Comparison of ENCODE assay signal across 9 cellular contexts in the genomic region with DNA sequence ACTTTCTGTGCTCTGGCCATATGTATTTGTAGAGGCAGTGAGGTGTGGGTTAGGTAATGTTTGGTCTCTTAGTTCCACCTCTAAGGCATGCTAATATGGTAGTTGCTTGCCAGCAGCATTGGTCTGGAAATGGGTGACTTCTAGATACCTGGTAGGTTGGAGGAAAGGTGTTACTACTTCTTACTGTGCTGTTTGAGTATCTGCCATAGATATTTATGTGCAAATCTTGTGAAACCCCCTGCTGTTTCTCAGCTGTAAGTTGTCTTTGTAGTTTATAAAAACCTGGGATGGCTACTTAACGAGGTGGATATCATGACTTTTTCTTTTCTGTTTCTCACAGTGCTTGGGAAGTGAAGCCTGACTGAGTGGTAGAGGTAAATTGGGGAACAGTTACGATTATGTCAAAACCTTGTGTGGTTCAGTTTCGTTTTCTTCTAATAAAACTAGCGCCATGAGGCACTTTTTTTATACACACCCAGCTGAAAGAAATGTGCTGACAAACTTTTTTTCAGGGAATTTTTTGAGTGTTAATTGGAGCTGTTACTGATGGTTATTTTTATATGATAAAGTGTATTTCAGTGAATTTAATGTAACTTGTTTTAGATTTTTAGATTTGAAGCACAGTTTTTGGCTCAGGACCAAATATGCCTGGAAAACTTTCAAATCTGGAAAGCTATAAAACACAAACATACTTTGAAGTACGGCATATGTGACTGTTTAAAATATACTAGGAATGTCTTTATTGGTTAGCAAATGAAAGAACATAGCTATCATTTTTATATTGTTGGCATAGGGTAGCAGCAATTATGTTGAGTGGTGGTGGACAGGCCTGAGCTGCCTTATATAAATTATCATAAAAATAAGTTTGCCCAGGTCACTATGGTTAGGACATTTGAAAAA.
DNase-seq lines count a peak whose midpoint lies in the region; ATAC-seq and TF ChIP-seq lines count a peak whose summit lies in the region.
"Had no signal": no experiment of that assay in that cellular context is flagged by ENCODE, and none has a peak within 500 bp of the region (broad histone marks: within the 10 kb centered on the region; RNA-seq: fewer than 3 reads in every experiment).

No MANE protein-coding gene starts in this region.

- ATAC-seq in HG02885 (IDR thresholded peaks at IDR 0.05; ENCODE audit: poor library complexity, unreplicated experiment) (peak; percentile 48), GM18909 (IDR thresholded peaks at IDR 0.05; ENCODE audit: poor library complexity, unreplicated experiment) (no peak)

- no peaks in the 10 kb centered on the region for H3K27me3 ChIP-seq in parathyroid adenoma (ENCODE audit: control insufficient read depth, insufficient read depth, low read length)

- peaks cover 2% of the 10 kb centered on the region for H3K4me1 ChIP-seq in parathyroid adenoma

- TF ChIP-seq CTCF in GM12864 (IDR thresholded peaks at IDR 0.05; ENCODE audit: low read depth, low read length, missing control alignments) (no peak), coronary artery (IDR thresholded peaks at IDR 0.05) (no peak), parathyroid adenoma (IDR thresholded peaks at IDR 0.05) (no peak)

- H3K27ac ChIP-seq in coronary artery (peak overlapping the region in 1 of 2 donors; percentile 45), parathyroid adenoma (peak overlapping the region; percentile 53)

- DNase-seq in GM12864 (ENCODE audit: low read depth) (peak; percentile 35), coronary artery (ENCODE audit: low spot score) (no peak), NCI-H345 (lab: John Stamatoyannopoulos, UW) (no peak), nucleus accumbens (lab: John Stamatoyannopoulos, UW) (no peak)
- no peak for DNase-seq in stimulated activated CD4-positive, alpha-beta T cell treated with anti-CD3 and anti-CD28 coated beads, Interleukin-2, amount 100 ng/mL, for 48 hours
- DNase-seq: NCI-H1092 had no signal

- H3K79me2 ChIP-seq in parathyroid adenoma = peaks cover 16% of the 10 kb centered on the region

- peak overlapping the region; percentile 37 for H3K4me2 ChIP-seq in parathyroid adenoma (ENCODE audit: low read length)

- H3K9me3 ChIP-seq in parathyroid adenoma (ENCODE audit: control insufficient read depth, low read length) = no peaks in the 10 kb centered on the region

- H3K4me3 ChIP-seq in GM12864 (ENCODE audit: low read depth, low read length) = peak overlapping the region; percentile 10; the same call in 1 of the 2 replicates
- H3K4me3 ChIP-seq in coronary artery = peak overlapping the region; percentile 47
- H3K4me3 ChIP-seq in parathyroid adenoma (ENCODE audit: low read depth, low read length) = peak overlapping the region; percentile 32

- no peak overlapping the region for H3K9ac ChIP-seq in parathyroid adenoma

- peaks cover 4% of the 10 kb centered on the region for H3K36me3 ChIP-seq in parathyroid adenoma (ENCODE audit: control insufficient read depth, insufficient read depth, low read length)

- no peak overlapping the region for H2AFZ ChIP-seq in parathyroid adenoma
